ENCODE assay signal across 10 cellular contexts in the genomic region with DNA sequence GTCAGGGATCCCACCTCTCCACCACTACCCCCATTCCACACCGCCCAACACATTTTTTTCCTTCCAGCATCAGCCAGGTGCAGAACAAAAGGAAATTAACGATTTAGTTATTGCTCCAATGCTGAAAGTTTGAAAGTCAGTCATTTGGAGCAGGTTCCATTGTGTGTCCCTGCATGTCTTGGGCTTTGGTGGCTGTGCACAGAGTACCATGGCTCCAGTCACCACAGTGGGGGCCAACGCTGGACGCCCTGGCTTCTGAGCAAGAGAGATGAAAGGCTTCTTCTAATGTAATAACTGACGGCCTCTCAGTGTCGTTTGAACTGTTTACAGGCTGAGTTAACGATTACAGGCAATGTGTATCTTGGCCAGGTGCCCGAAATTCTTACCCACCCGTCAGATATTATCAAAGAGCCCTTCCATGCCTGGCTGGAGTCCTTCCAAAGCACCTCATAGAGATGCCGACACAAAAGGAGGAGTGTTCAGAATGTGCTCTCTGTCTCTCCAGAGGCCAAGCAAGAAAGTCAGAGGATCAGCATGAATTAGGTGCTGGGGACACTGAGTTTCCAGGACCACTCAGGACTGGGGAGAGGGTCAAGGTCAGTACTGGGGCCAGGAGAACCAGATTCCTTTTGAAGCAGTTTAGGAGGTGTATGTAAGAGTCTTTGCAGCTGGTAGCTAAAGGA. TPM values are rescaled to one million over a fixed set of nuclear protein-coding genes. Genes with fewer than 3 reads are reported as not detected.
DNase-seq lines count a peak whose midpoint lies in the region; ATAC-seq and TF ChIP-seq lines count a peak whose summit lies in the region.
"Had no signal": no experiment of that assay in that cellular context is flagged by ENCODE, and none has a peak within 500 bp of the region (broad histone marks: within the 10 kb centered on the region; RNA-seq: fewer than 3 reads in every experiment).

No MANE protein-coding gene starts in this region.

- no peaks in the 10 kb centered on the region for H3K79me2 ChIP-seq in PC-3 (ENCODE audit: low read length)

- ATAC-seq in PC-3, result peak; percentile 58
- ATAC-seq in upper lobe of left lung (ENCODE audit: low FRiP score in 2 of 2), result peak; percentile 60 to 78
- no peak for ATAC-seq in GM21723 (IDR thresholded peaks at IDR 0.05; ENCODE audit: unreplicated experiment)
- no peak for ATAC-seq in activated naive CD8-positive, alpha-beta T cell treated with anti-CD3 and anti-CD28 coated beads, Interleukin-2, amount 50 U/mL, for 24 hours
- no peak for ATAC-seq in effector memory CD8-positive, alpha-beta T cell (replicated peaks)

- TF ChIP-seq POLR2A in esophagus squamous epithelium (IDR thresholded peaks at IDR 0.05), result no peak
- TF ChIP-seq POLR2A in upper lobe of left lung (IDR thresholded peaks at IDR 0.05), result no peak

- TF ChIP-seq CTCF in PC-3 (conservative IDR thresholded peaks at IDR 0.05; ENCODE audit: low read depth, low read length) (no peak), esophagus squamous epithelium (IDR thresholded peaks at IDR 0.05) (no peak), upper lobe of left lung (IDR thresholded peaks at IDR 0.05) (no peak)

- no peak for TF ChIP-seq EP300 in upper lobe of left lung (IDR thresholded peaks at IDR 0.05)

- no peak overlapping the region for H3K9ac ChIP-seq in PC-3 (ENCODE audit: low read length)

- H3K27me3 ChIP-seq in PC-3 (ENCODE audit: low read length), result no peaks in the 10 kb centered on the region
- peaks cover 0 to 6% (median 0%) of the 10 kb centered on the region in 4 donors for H3K27me3 ChIP-seq in esophagus squamous epithelium
- H3K27me3 ChIP-seq in upper lobe of left lung, result no peaks in the 10 kb centered on the region

- no peaks in the 10 kb centered on the region for H3K27me3 Mint-ChIP-seq in activated naive CD8-positive, alpha-beta T cell treated with anti-CD3 and anti-CD28 coated beads, Interleukin-2, amount 50 U/mL, for 24 hours
- H3K27me3 Mint-ChIP-seq in effector memory CD8-positive, alpha-beta T cell, result no peaks in the 10 kb centered on the region
- H3K27me3 Mint-ChIP-seq: memory B cell had no signal

- DNase-seq in NCI-H1694 (lab: John Stamatoyannopoulos, UW), result peak; percentile 24
- no peak for DNase-seq in NCI-H1694 treated with DMSO at 0.1 percent for 48 hours (lab: John Stamatoyannopoulos, UW)
- peak; percentile 99 for DNase-seq in PC-3
- DNase-seq in esophagus squamous epithelium (lab: John Stamatoyannopoulos, UW), result no peak
- peak in 1 of 2 donors; percentile 87 for DNase-seq in upper lobe of left lung
- no peak for DNase-seq in activated naive CD8-positive, alpha-beta T cell treated with anti-CD3 and anti-CD28 coated beads, Interleukin-2, amount 50 U/mL, for 24 hours
- no peak for DNase-seq in effector memory CD8-positive, alpha-beta T cell
- DNase-seq: 8988T had no signal

- H3K4me1 Mint-ChIP-seq in activated naive CD8-positive, alpha-beta T cell treated with anti-CD3 and anti-CD28 coated beads, Interleukin-2, amount 50 U/mL, for 24 hours, result peaks cover 20% of the 10 kb centered on the region
- H3K4me1 Mint-ChIP-seq in effector memory CD8-positive, alpha-beta T cell (ENCODE audit: low read depth in 2 of 2), result peaks cover 0 to 14% of the 10 kb centered on the region in 2 donors
- H3K4me1 Mint-ChIP-seq: memory B cell had no signal

- H3K4me1 ChIP-seq in PC-3 (ENCODE audit: insufficient read depth, low read length), result peaks cover 57% of the 10 kb centered on the region
- H3K4me1 ChIP-seq in esophagus squamous epithelium, result peaks cover 0 to 62% (median 8%) of the 10 kb centered on the region in 3 donors
- peaks cover 9 to 11% (median 10%) of the 10 kb centered on the region in 4 donors for H3K4me1 ChIP-seq in upper lobe of left lung

- no peak overlapping the region for H3K4me3 Mint-ChIP-seq in activated naive CD8-positive, alpha-beta T cell treated with anti-CD3 and anti-CD28 coated beads, Interleukin-2, amount 50 U/mL, for 24 hours
- no peak overlapping the region for H3K4me3 Mint-ChIP-seq in effector memory CD8-positive, alpha-beta T cell
- H3K4me3 Mint-ChIP-seq: memory B cell had no signal

- intact Hi-C loops in PC-3 (cut with micrococcal nuclease), result loop anchor here (1.0 kb wide), 1 partner anchor 26 kb away; a partner anchor contains a TSS
- intact Hi-C loops in esophagus squamous epithelium (cut with DNase I), result no loop called here

- peaks cover 4% of the 10 kb centered on the region for H3F3A ChIP-seq in PC-3 (ENCODE audit: low read length, unreplicated experiment)

- no peaks in the 10 kb centered on the region for H3K36me3 ChIP-seq in PC-3 (ENCODE audit: low read depth, low read length)
- H3K36me3 ChIP-seq in esophagus squamous epithelium, result no peaks in the 10 kb centered on the region
- no peaks in the 10 kb centered on the region for H3K36me3 ChIP-seq in upper lobe of left lung

- H3K27ac ChIP-seq in PC-3 (ENCODE audit: low read length) (peak overlapping the region; percentile 20; the same call in 1 of the 2 replicates), esophagus squamous epithelium (peak overlapping the region in 3 of 4 donors; percentile 34 to 47 (median 37)), upper lobe of left lung (peak overlapping the region; percentile 1 to 65 (median 28))

- H3K36me3 Mint-ChIP-seq in activated naive CD8-positive, alpha-beta T cell treated with anti-CD3 and anti-CD28 coated beads, Interleukin-2, amount 50 U/mL, for 24 hours (ENCODE audit: low read depth), result no peaks in the 10 kb centered on the region
- no peaks in the 10 kb centered on the region for H3K36me3 Mint-ChIP-seq in effector memory CD8-positive, alpha-beta T cell (ENCODE audit: insufficient read depth)

- H3K27ac Mint-ChIP-seq in activated naive CD8-positive, alpha-beta T cell treated with anti-CD3 and anti-CD28 coated beads, Interleukin-2, amount 50 U/mL, for 24 hours, result no peak overlapping the region
- H3K27ac Mint-ChIP-seq in effector memory CD8-positive, alpha-beta T cell, result no peak overlapping the region
- H3K27ac Mint-ChIP-seq: memory B cell had no signal

- POLR2A ChIA-PET in PC-3 (lab: Charles Lee; ENCODE audit: unreplicated experiment), result no interaction called here

- H3K9me2 ChIP-seq in PC-3 (replicated peaks; ENCODE audit: low read length), result no peaks in the 10 kb centered on the region

- WGBS in esophagus squamous epithelium, 2 donors, result 22 to 24% methylated on average over 6 to 8 of the region's 10 CpGs
- 24 to 32% methylated on average over 10 of the region's 10 CpGs for WGBS in upper lobe of left lung, 2 donors

- H3K9me3 ChIP-seq in PC-3 (ENCODE audit: low read length) (no peaks in the 10 kb centered on the region), esophagus squamous epithelium (no peaks in the 10 kb centered on the region), upper lobe of left lung (no peaks in the 10 kb centered on the region)

- H2AFZ ChIP-seq in PC-3 (ENCODE audit: low read length), result no peak overlapping the region

- BruUV-seq in PC-3 (replicated peaks; lab: Mats Ljungman, UMichigan), result no TSS peak

- H3K4me3 ChIP-seq in PC-3 (ENCODE audit: low read length) (no peak overlapping the region), esophagus squamous epithelium (no peak overlapping the region), upper lobe of left lung (no peak overlapping the region)

- H3K4me2 ChIP-seq in PC-3 (ENCODE audit: low read length), result peak overlapping the region; percentile 63

- no peaks in the 10 kb centered on the region for H3K9me3 Mint-ChIP-seq in activated naive CD8-positive, alpha-beta T cell treated with anti-CD3 and anti-CD28 coated beads, Interleukin-2, amount 50 U/mL, for 24 hours
- no peaks in the 10 kb centered on the region for H3K9me3 Mint-ChIP-seq in effector memory CD8-positive, alpha-beta T cell
- H3K9me3 Mint-ChIP-seq: memory B cell had no signal

- H4K20me1 ChIP-seq in PC-3 (ENCODE audit: low read length), result no peaks in the 10 kb centered on the region

- CTCF ChIA-PET in PC-3 (lab: Charles Lee), result no interaction called here

RNA-seq across cellular contexts. Expression of a gene that starts 25.9 kb away (rescaled TPM):
- 3.8 and 8.5 TPM in 2 replicates for total RNA-seq in PC-3 (2014; rRNA removed)
- 10 to 100 TPM in 1 of 4 donors, 1 to 10 TPM in 3; 6.4 to 13.8 (median 8.1) TPM for total RNA-seq in esophagus squamous epithelium
- 10 to 100 TPM in 4 of 6 donors, 1 to 10 TPM in 2; 8.5 to 22.0 (median 13.0) TPM for total RNA-seq in upper lobe of left lung

RNA-seq across cellular contexts. Expression of a gene that starts 39.4 kb away (rescaled TPM):
- 100.0 and 116 TPM in 2 replicates for total RNA-seq in PC-3 (2014; rRNA removed)
- 10 to 100 TPM; 29.9 to 54.9 (median 37.0) TPM for total RNA-seq in esophagus squamous epithelium
- total RNA-seq in upper lobe of left lung, result 10 to 100 TPM; 22.0 to 80.5 (median 40.4) TPM

Comparison
In these comparisons a context has a peak if more than half of its experiments do, and no peak if none do; other contexts are left out.
1. DNase-seq: peak in NCI-H1694 (single experiment) and PC-3 (single experiment); none in NCI-H1694 treated with DMSO at 0.1 percent for 48 hours (single experiment), esophagus squamous epithelium (single experiment), activated naive CD8-positive, alpha-beta T cell treated with anti-CD3 and anti-CD28 coated beads, Interleukin-2, amount 50 U/mL, for 24 hours (single experiment) and effector memory CD8-positive, alpha-beta T cell (0 of 3).
2. ATAC-seq: peak in PC-3 (single experiment) and upper lobe of left lung (2 of 2); none in GM21723 (single experiment), activated naive CD8-positive, alpha-beta T cell treated with anti-CD3 and anti-CD28 coated beads, Interleukin-2, amount 50 U/mL, for 24 hours (single experiment) and effector memory CD8-positive, alpha-beta T cell (single experiment).
3. Peak in every context shown above with its lines, with median percentiles within 50 percentile points of each other: H3K27ac ChIP-seq.